ENCODE assay signal across 16 cellular contexts in genomic region chr17:8871081-8871581, GRCh38. TPM values are rescaled to one million over a fixed set of nuclear protein-coding genes. Genes with fewer than 3 reads are reported as not detected.
DNase-seq lines count a peak whose midpoint lies in the region; ATAC-seq and TF ChIP-seq lines count a peak whose summit lies in the region.
"Had no signal": no experiment of that assay in that cellular context is flagged by ENCODE, and none has a peak within 500 bp of the region (broad histone marks: within the 10 kb centered on the region; RNA-seq: fewer than 3 reads in every experiment).

No MANE protein-coding gene starts in this region.

- no peak overlapping the region for H3K4me2 ChIP-seq in GM23338
- H3K4me2 ChIP-seq in SK-N-SH: 0 out of 2 replicates have a peak overlapping the region, but pooled peaks have one; percentile 37

- no peak for TF ChIP-seq CTCF in GM23338 (conservative IDR thresholded peaks at IDR 0.05; ENCODE audit: low read depth in 2 of 2)
- no peak for TF ChIP-seq CTCF in SK-N-SH (IDR thresholded peaks at IDR 0.05)
- no peak for TF ChIP-seq CTCF in progenitor cell of endocrine pancreas (IDR thresholded peaks at IDR 0.05; ENCODE audit: unreplicated experiment)
- TF ChIP-seq CTCF in CD4-positive, alpha-beta T cell (IDR thresholded peaks at IDR 0.05): no peak
- TF ChIP-seq CTCF in Caco-2 (IDR thresholded peaks at IDR 0.05; ENCODE audit: insufficient read depth in 1 of 2, low read depth in 1 of 2, low read length in 1 of 2, severe bottlenecking in 1 of 2, unreplicated experiment in 1 of 2): no peak

- H3K4me1 ChIP-seq in GM23338 (ENCODE audit: insufficient read depth) (peaks cover 13% of the 10 kb centered on the region), SK-N-SH (ENCODE audit: control insufficient read depth in 1 of 2, insufficient read depth in 2 of 2, low read depth in 1 of 2, low read length in 1 of 2) (no peaks in the 10 kb centered on the region), Caco-2 (peaks cover 29% of the 10 kb centered on the region)

- no peak overlapping the region for H3K9ac ChIP-seq in SK-N-SH

- ATAC-seq in GM23338: no peak
- no peak for ATAC-seq in CD4-positive, alpha-beta T cell (ENCODE audit: poor library complexity)

- H3K9me3 Mint-ChIP-seq in GM23338 (no peaks in the 10 kb centered on the region; the same call in 2 of the 3 replicates), progenitor cell of endocrine pancreas (ENCODE audit: low read depth) (no peaks in the 10 kb centered on the region), Caco-2 (ENCODE audit: unreplicated experiment) (no peaks in the 10 kb centered on the region)
- H3K9me3 Mint-ChIP-seq in CD4-positive, alpha-beta T cell: no peaks in the 10 kb centered on the region

- H4K20me1 ChIP-seq in GM23338 (replicated peaks; ENCODE audit: insufficient read depth) (no peaks in the 10 kb centered on the region), SK-N-SH (ENCODE audit: insufficient read depth) (no peaks in the 10 kb centered on the region)

- CTCF ChIA-PET in SK-N-SH (lab: Yijun Ruan, JAX) (interaction anchor here (0.9 to 1.4 kb wide), 3 partner anchors 17 to 85 kb away, joined by 3 read pairs; no protein-coding TSS in a partner anchor), Caco-2 (lab: Charles Lee) (no interaction called here)
- CTCF ChIA-PET in CD4-positive, alpha-beta T cell (lab: Charles Lee): no interaction called here

- POLR2A ChIA-PET in SK-N-SH (lab: Yijun Ruan, JAX) (no interaction called here), Caco-2 (lab: Charles Lee) (no interaction called here)
- POLR2A ChIA-PET in CD4-positive, alpha-beta T cell (lab: Charles Lee): no interaction called here

- H3K4me3 ChIP-seq in GM23338 (no peak overlapping the region), SK-N-SH (ENCODE audit: low read depth in 2 of 2, low read length in 1 of 2) (no peak overlapping the region; a peak in 1 of 4 replicates), Caco-2 (ENCODE audit: low read depth, low read length) (no peak overlapping the region)

- no peak for DNase-seq in GM23338 (ENCODE audit: low spot score)
- DNase-seq in SK-N-SH: no peak
- peak in 4 of 61 donors; percentile 12 to 67 (median 26) for DNase-seq in caudate nucleus (lab: John Stamatoyannopoulos, UW)
- no peak for DNase-seq in progenitor cell of endocrine pancreas (ENCODE audit: low spot score, unreplicated experiment)
- DNase-seq in CD4-positive, alpha-beta T cell: no peak
- DNase-seq in Caco-2: no peak
- no peak for DNase-seq in GDM1 (lab: John Stamatoyannopoulos, UW)
- DNase-seq: C1 segment of cervical spinal cord; CD4-positive, alpha-beta memory T cell; DMS153; DMS79 treated with DMSO at 0.1 percent for 48 hours; EL; H7; KBM-7 had no signal

- H3K36me3 Mint-ChIP-seq in GM23338 (ENCODE audit: low read depth) (no peaks in the 10 kb centered on the region; the same call in 2 of the 3 replicates), progenitor cell of endocrine pancreas (ENCODE audit: insufficient read depth) (no peaks in the 10 kb centered on the region), Caco-2 (ENCODE audit: insufficient read depth, unreplicated experiment) (no peaks in the 10 kb centered on the region)
- H3K36me3 Mint-ChIP-seq in CD4-positive, alpha-beta T cell (ENCODE audit: low read depth): no peaks in the 10 kb centered on the region
- H3K36me3 Mint-ChIP-seq: CD4-positive, alpha-beta memory T cell had no signal

- H3F3A ChIP-seq in GM23338 (replicated peaks; ENCODE audit: low read depth) (no peaks in the 10 kb centered on the region), SK-N-SH (replicated peaks; ENCODE audit: insufficient read depth) (no peaks in the 10 kb centered on the region)

- H3K27me3 ChIP-seq in GM23338 (ENCODE audit: insufficient read depth): no peaks in the 10 kb centered on the region
- peaks cover 86% of the 10 kb centered on the region for H3K27me3 ChIP-seq in SK-N-SH (ENCODE audit: insufficient read depth)
- no peaks in the 10 kb centered on the region for H3K27me3 ChIP-seq in CD4-positive, alpha-beta T cell (ENCODE audit: control insufficient read depth, insufficient read depth, low read length)
- no peaks in the 10 kb centered on the region for H3K27me3 ChIP-seq in Caco-2 (replicated peaks; ENCODE audit: control insufficient read depth, insufficient read depth, low read length)

- intact Hi-C loops in CD4-positive, alpha-beta T cell (cut with DNase I, micrococcal nuclease): no loop called here
- intact Hi-C loops in Caco-2 (cut with micrococcal nuclease; ENCODE audit: unreplicated experiment): no loop called here

- 11% methylated on average over 13 of the region's 13 CpGs for WGBS in SK-N-SH (ENCODE audit: low lambda C conversion rate)

- H3K27me3 Mint-ChIP-seq in GM23338 (ENCODE audit: insufficient read depth, low read depth, poor library complexity): peaks cover 16% of the 10 kb centered on the region
- peaks cover 22% of the 10 kb centered on the region for H3K27me3 Mint-ChIP-seq in progenitor cell of endocrine pancreas
- no peaks in the 10 kb centered on the region for H3K27me3 Mint-ChIP-seq in CD4-positive, alpha-beta T cell
- H3K27me3 Mint-ChIP-seq in Caco-2 (ENCODE audit: insufficient read depth, unreplicated experiment): no peaks in the 10 kb centered on the region
- H3K27me3 Mint-ChIP-seq: B cell; CD4-positive, alpha-beta memory T cell had no signal

- H3K27ac Mint-ChIP-seq in GM23338 (no peak overlapping the region), progenitor cell of endocrine pancreas (peak overlapping the region; percentile 49), Caco-2 (ENCODE audit: unreplicated experiment) (no peak overlapping the region)
- no peak overlapping the region for H3K27ac Mint-ChIP-seq in CD4-positive, alpha-beta T cell
- H3K27ac Mint-ChIP-seq: B cell had no signal

- H3K9me2 ChIP-seq in GM23338 (ENCODE audit: insufficient read depth) (no peaks in the 10 kb centered on the region), SK-N-SH (no peaks in the 10 kb centered on the region)

- TF ChIP-seq RAD21 in SK-N-SH (IDR thresholded peaks at IDR 0.05; ENCODE audit: low read length): no peak

- peaks cover 22% of the 10 kb centered on the region for H3K4me1 Mint-ChIP-seq in GM23338
- peaks cover 47% of the 10 kb centered on the region for H3K4me1 Mint-ChIP-seq in progenitor cell of endocrine pancreas (ENCODE audit: low read depth)
- H3K4me1 Mint-ChIP-seq in CD4-positive, alpha-beta T cell (ENCODE audit: low read depth): peaks cover 29% of the 10 kb centered on the region
- H3K4me1 Mint-ChIP-seq in Caco-2 (ENCODE audit: low read depth, unreplicated experiment): peaks cover 6% of the 10 kb centered on the region

- TF ChIP-seq EP300 in SK-N-SH (IDR thresholded peaks at IDR 0.05; ENCODE audit: borderline replicate concordance in 1 of 2, low read depth in 1 of 2, low read length in 1 of 2): no peak

- BruUV-seq in Caco-2 (replicated peaks; lab: Mats Ljungman, UMichigan): no TSS peak

- H3K79me2 ChIP-seq in GM23338 (replicated peaks; ENCODE audit: insufficient read depth) (no peaks in the 10 kb centered on the region), SK-N-SH (ENCODE audit: insufficient read depth) (no peaks in the 10 kb centered on the region)

- H3K36me3 ChIP-seq in GM23338 (ENCODE audit: insufficient read depth): no peaks in the 10 kb centered on the region
- H3K36me3 ChIP-seq in SK-N-SH (replicated peaks in 1 of 2; ENCODE audit: control insufficient read depth in 1 of 2, insufficient read depth in 2 of 2, low read length in 1 of 2): no peaks in the 10 kb centered on the region
- H3K36me3 ChIP-seq in Caco-2 (ENCODE audit: control insufficient read depth, insufficient read depth, low read length): no peaks in the 10 kb centered on the region

- H3K4me3 Mint-ChIP-seq in GM23338 (no peak overlapping the region), progenitor cell of endocrine pancreas (ENCODE audit: low read depth) (no peak overlapping the region), Caco-2 (ENCODE audit: unreplicated experiment) (no peak overlapping the region)
- no peak overlapping the region for H3K4me3 Mint-ChIP-seq in CD4-positive, alpha-beta T cell
- H3K4me3 Mint-ChIP-seq: B cell; CD4-positive, alpha-beta memory T cell had no signal

- H3K9me3 ChIP-seq in SK-N-SH (no peaks in the 10 kb centered on the region), Caco-2 (no peaks in the 10 kb centered on the region)
- no peaks in the 10 kb centered on the region for H3K9me3 ChIP-seq in CD4-positive, alpha-beta T cell (ENCODE audit: control insufficient read depth, low read length)

- H3K27ac ChIP-seq in GM23338 (ENCODE audit: low read depth) (no peak overlapping the region), SK-N-SH (ENCODE audit: low read depth in 2 of 2, low read length in 1 of 2) (no peak overlapping the region), caudate nucleus (ENCODE audit: low read depth, low read length) (peak overlapping the region; percentile 46)
- H3K27ac ChIP-seq in CD4-positive, alpha-beta T cell (ENCODE audit: low read depth, low read length): no peak overlapping the region

- H2AFZ ChIP-seq in GM23338 (peak overlapping the region; percentile 80; the same call in 1 of the 2 replicates), SK-N-SH (ENCODE audit: low read depth) (no peak overlapping the region)

TF ChIP-seq in GM23338, 12 proteins besides CTCF, POLR2A, EP300 and RAD21 (continues in another document):
- TF ChIP-seq ZNF331 (CRISPR knock-in tag; IDR thresholded peaks at IDR 0.05; ENCODE audit: low read depth) (no peak), EZH2phosphoT487 (IDR thresholded peaks at IDR 0.05; ENCODE audit: unreplicated experiment) (no peak)

TF ChIP-seq in SK-N-SH, 30 proteins besides CTCF, POLR2A, EP300 and RAD21 (continues in another document):
- TF ChIP-seq CHD2 (IDR thresholded peaks at IDR 0.05; ENCODE audit: low read length, partially characterized antibody): no peak
- TF ChIP-seq SMC3 (IDR thresholded peaks at IDR 0.05; ENCODE audit: low read depth, low read length): no peak
- TF ChIP-seq SIN3A (IDR thresholded peaks at IDR 0.05; ENCODE audit: borderline replicate concordance, low read depth, low read length): no peak
- no peak for TF ChIP-seq ELF1 (IDR thresholded peaks at IDR 0.05)
- no peak for TF ChIP-seq RFX5 (IDR thresholded peaks at IDR 0.05; ENCODE audit: low read length)
- no peak for TF ChIP-seq MEF2A (IDR thresholded peaks at IDR 0.05; ENCODE audit: borderline replicate concordance, low read depth)

RNA-seq across cellular contexts. Expression of gene PIK3R6, which starts 3.7 kb away (rescaled TPM):
- total RNA-seq in GM23338 (2014; rRNA removed; shearing (Covaris generic)): 0.24 TPM in 1 of 2 replicates, not detected in the other
- polyA plus RNA-seq in GM23338 (2016; fragmentation: Nextera tagmentation; extraction: Ambion mirVana): 0.11 and 0.14 TPM in 2 replicates
- polyA plus RNA-seq in SK-N-SH (2012; rRNA removed): 0.03 and 0.06 TPM in 2 replicates
- 0.03 TPM in 1 of 2 replicates, not detected in the other for polyA plus RNA-seq in SK-N-SH (2012; cell fraction: cytosol; rRNA removed)
- polyA plus RNA-seq in SK-N-SH (2012; cell fraction: nucleus; rRNA removed): 0.08 and 0.27 TPM in 2 replicates
- total RNA-seq in progenitor cell of endocrine pancreas: 0.07 TPM in 1 of 2 replicates, not detected in the other
- total RNA-seq in CD4-positive, alpha-beta T cell: under 1 TPM; 0.50 to 0.60 TPM
- total RNA-seq in Caco-2 (2022): not detected in 2 replicates
- total RNA-seq: A172 had no signal
